Comparison of ENCODE assay signal across 25 cellular contexts in the genomic region with DNA sequence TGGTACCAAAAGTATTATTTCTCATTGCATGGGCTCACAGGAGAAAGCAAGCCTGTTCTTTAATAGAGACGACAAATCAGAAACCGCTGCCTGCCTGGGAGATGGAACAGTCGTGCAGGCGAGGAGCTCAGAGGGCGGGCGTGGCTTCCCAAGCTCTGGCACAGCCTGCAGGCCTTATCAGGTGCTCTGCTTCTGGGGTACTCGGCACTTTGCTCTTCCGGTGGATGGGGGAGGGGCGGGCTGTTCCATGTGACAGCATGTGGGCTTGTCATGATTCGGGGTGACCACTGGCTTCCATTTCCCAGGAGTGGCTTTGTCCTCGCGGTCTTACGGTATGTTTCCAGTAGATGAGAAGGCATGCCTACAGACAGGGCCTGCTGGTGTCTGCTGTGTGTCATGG.
"Had no signal": no experiment of that assay in that cellular context is flagged by ENCODE, and none has a peak within 500 bp of the region (broad histone marks: within the 10 kb centered on the region; RNA-seq: fewer than 3 reads in every experiment).

No MANE protein-coding gene starts in this region.

- H3K9me3 ChIP-seq: left lung, lower lobe of right lung, psoas muscle, right lobe of liver, tibial nerve, vagina had no signal

- H3K9ac ChIP-seq: parathyroid adenoma had no signal

- H2AFZ ChIP-seq: parathyroid adenoma had no signal

- H3K27ac Mint-ChIP-seq: naive B cell; natural killer cell; stimulated activated memory B cell treated with anti-CD40 and anti-IgM and Interleukin-4, amounts not matched to agents 10 μg/mL and 1 μg/mL and 100 μg/mL, for 72 hours; stimulated activated naive CD8-positive, alpha-beta T cell treated with anti-CD3 and anti-CD28 coated beads, Interleukin-15, amount 100 ng/mL, for 72 hours; type B pancreatic cell had no signal

- H3K79me2 ChIP-seq: parathyroid adenoma had no signal

- H3K27ac ChIP-seq: left lung, lower lobe of right lung, parathyroid adenoma, psoas muscle, right lobe of liver, tibial nerve, vagina had no signal

- H3K36me3 ChIP-seq: left lung, lower lobe of right lung, right lobe of liver, tibial nerve, vagina had no signal

- H3K9me3 Mint-ChIP-seq: naive B cell; natural killer cell; stimulated activated memory B cell treated with anti-CD40 and anti-IgM and Interleukin-4, amounts not matched to agents 10 μg/mL and 1 μg/mL and 100 μg/mL, for 72 hours; type B pancreatic cell had no signal

- H3K4me1 Mint-ChIP-seq: stimulated activated naive CD8-positive, alpha-beta T cell treated with anti-CD3 and anti-CD28 coated beads, Interleukin-15, amount 100 ng/mL, for 72 hours had no signal

- H3K27me3 ChIP-seq: left lung, right lobe of liver, tibial nerve, vagina had no signal

- H3K4me3 ChIP-seq: left lung, lower lobe of right lung, psoas muscle, right lobe of liver, smooth muscle cell, tibial nerve, vagina had no signal

- H3K27me3 Mint-ChIP-seq: naive B cell; stimulated activated memory B cell treated with anti-CD40 and anti-IgM and Interleukin-4, amounts not matched to agents 10 μg/mL and 1 μg/mL and 100 μg/mL, for 72 hours; stimulated activated naive CD8-positive, alpha-beta T cell treated with anti-CD3 and anti-CD28 coated beads, Interleukin-15, amount 100 ng/mL, for 72 hours; type B pancreatic cell had no signal

- DNase-seq: hippocampal formation; kidney glomerular epithelial cell; left cardiac atrium; left lung; lower lobe of right lung; mammary epithelial cell; mesenchymal stem cell; naive B cell; natural killer cell; nucleus accumbens; psoas muscle; right lobe of liver; stimulated activated CD4-positive, alpha-beta T cell treated with anti-CD3 and anti-CD28 coated beads, Interleukin-1b, Interleukin-23, amount 100 ng/mL, for 48 hours; stimulated activated CD4-positive, alpha-beta T cell treated with anti-CD3 and anti-CD28 coated beads, Interleukin-2, amount 100 ng/mL, for 48 hours; stimulated activated CD4-positive, alpha-beta T cell treated with anti-CD3 and anti-CD28 coated beads, Interleukin-4, amount 100 ng/mL, for 4 hours; stimulated activated CD8-positive, alpha-beta memory T cell treated with anti-CD3 and anti-CD28 coated beads, Interleukin-4, amount 100 ng/mL, for 48 hours; stimulated activated naive CD4-positive, alpha-beta T cell treated with Interleukin-2 at 50 U/mL for 16 hours; stimulated activated naive CD8-positive, alpha-beta T cell treated with anti-CD3 and anti-CD28 coated beads, Interleukin-15, amount 100 ng/mL, for 72 hours; substantia nigra had no signal

- H3K36me3 Mint-ChIP-seq: natural killer cell, type B pancreatic cell had no signal

- H3K4me2 ChIP-seq: smooth muscle cell had no signal

- ATAC-seq: lower lobe of right lung; natural killer cell; psoas muscle; right lobe of liver; stimulated activated memory B cell treated with anti-CD40 and anti-IgM and Interleukin-4, amounts not matched to agents 10 μg/mL and 1 μg/mL and 100 μg/mL, for 72 hours; stimulated activated naive CD8-positive, alpha-beta T cell treated with anti-CD3 and anti-CD28 coated beads, Interleukin-15, amount 100 ng/mL, for 72 hours had no signal

- H3K4me1 ChIP-seq: left lung, lower lobe of right lung, parathyroid adenoma had no signal

- H3K4me3 Mint-ChIP-seq: naive B cell; natural killer cell; stimulated activated memory B cell treated with anti-CD40 and anti-IgM and Interleukin-4, amounts not matched to agents 10 μg/mL and 1 μg/mL and 100 μg/mL, for 72 hours; stimulated activated naive CD8-positive, alpha-beta T cell treated with anti-CD3 and anti-CD28 coated beads, Interleukin-15, amount 100 ng/mL, for 72 hours; type B pancreatic cell had no signal
